Comparison of ENCODE assay signal across 11 cellular contexts in the genomic region with DNA sequence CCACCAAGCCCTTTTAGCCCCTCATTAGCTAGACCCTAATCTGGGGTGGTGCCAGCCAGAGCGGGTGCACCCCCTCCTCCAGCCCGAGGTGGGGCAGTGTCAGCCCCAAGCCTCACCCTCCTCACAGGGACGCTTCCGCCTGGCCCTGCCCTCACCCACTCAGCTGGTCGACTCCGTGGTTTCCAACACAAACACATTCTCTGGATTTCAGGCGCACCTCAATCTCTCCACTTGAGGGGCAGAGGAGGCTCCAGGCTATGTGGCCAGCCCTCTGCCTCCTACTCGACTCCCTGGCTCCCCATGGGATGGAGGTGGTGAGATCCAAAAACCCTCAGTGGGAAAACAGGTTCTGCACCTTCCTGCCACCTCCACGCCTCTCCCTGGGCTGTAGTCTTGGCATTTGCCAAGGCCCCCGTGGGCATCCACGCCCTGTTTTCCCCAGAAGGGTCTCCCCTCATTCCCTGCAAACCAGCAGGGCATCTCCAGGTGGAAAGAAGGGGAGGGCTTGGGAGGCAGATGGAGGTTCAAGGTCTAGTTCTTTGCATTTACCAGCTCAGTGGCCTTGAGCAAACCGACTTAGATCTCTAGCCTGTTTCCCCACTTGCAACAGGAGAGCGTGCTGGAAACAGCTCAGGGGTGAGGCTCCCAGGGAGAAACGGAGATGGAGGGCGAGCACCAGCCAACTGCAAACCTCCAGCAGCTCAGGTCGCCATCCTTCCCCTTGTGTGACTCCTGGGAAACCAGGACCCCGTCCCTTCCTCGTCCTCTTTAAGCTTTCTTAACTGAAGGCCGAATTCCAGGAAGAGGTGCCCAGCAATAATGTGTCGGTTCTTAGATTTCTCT. TPM values are rescaled to one million over a fixed set of nuclear protein-coding genes. Genes with fewer than 3 reads are reported as not detected.
DNase-seq lines count a peak whose midpoint lies in the region; ATAC-seq and TF ChIP-seq lines count a peak whose summit lies in the region.
"Had no signal": no experiment of that assay in that cellular context is flagged by ENCODE, and none has a peak within 500 bp of the region (broad histone marks: within the 10 kb centered on the region; RNA-seq: fewer than 3 reads in every experiment).

No MANE protein-coding gene starts in this region.

- H3F3A ChIP-seq in PC-3 (ENCODE audit: low read length, unreplicated experiment) = no peaks in the 10 kb centered on the region

- H3K4me1 ChIP-seq in BLaER1 treated with 17β-estradiol and CSF1 and Interleukin-3, amounts not matched to agents 10 nM and 100 nM = peaks cover 45 to 78% (median 66%) of the 10 kb centered on the region in 10 experiments
- H3K4me1 ChIP-seq in PC-3 (ENCODE audit: insufficient read depth, low read length) (peaks cover 37% of the 10 kb centered on the region), foreskin keratinocyte (peaks cover 7% of the 10 kb centered on the region), trophoblast cell (ENCODE audit: control insufficient read depth in 1 of 2, insufficient read depth in 2 of 2, low read length in 2 of 2) (peaks cover 25 to 39% of the 10 kb centered on the region in 2 experiments)

- WGBS in trophoblast cell (ENCODE audit: extremely low coverage, insufficient coverage, insufficient read length) = no CpG with 5 or more reads among the region's 20 CpGs

- H4K8ac ChIP-seq in trophoblast cell (ENCODE audit: low read depth, low read length) = no peak overlapping the region

- no peaks in the 10 kb centered on the region for H3K9me2 ChIP-seq in PC-3 (replicated peaks; ENCODE audit: low read length)

- POLR2A ChIA-PET in PC-3 (lab: Charles Lee; ENCODE audit: unreplicated experiment) = interaction anchor here (0.6 kb wide), 1 partner anchor 58 kb away, joined by 4 read pairs; no protein-coding TSS in a partner anchor

- TF ChIP-seq CTCF in PC-3 (conservative IDR thresholded peaks at IDR 0.05; ENCODE audit: low read depth, low read length) = peak; percentile 28; the same call in 1 of the 2 replicates
- TF ChIP-seq CTCF in foreskin keratinocyte (conservative IDR thresholded peaks at IDR 0.05) = peak; percentile 41

- DNase-seq in PC-3 = peak; percentile 55
- DNase-seq in foreskin keratinocyte = peak in 1 of 2 donors; percentile 25
- no peak for DNase-seq in trophoblast cell
- DNase-seq in NCI-H2196 (lab: John Stamatoyannopoulos, UW; ENCODE audit: unreplicated experiment) = no peak
- no peak for DNase-seq in T1000 (lab: John Stamatoyannopoulos, UW)
- no peak for DNase-seq in stimulated activated naive CD8-positive, alpha-beta T cell treated with anti-CD3 and anti-CD28 coated beads, Interleukin-15, Interleukin-2, amounts not matched to agents 100 U/mL and 50 U/mL, for 24 hours
- DNase-seq in NAMALWA (ENCODE audit: low spot score) = no peak
- DNase-seq: CD4-positive, CD25-positive, alpha-beta regulatory T cell; NCI-H1417; T-cell had no signal

- peak overlapping the region in 2 of 11 experiments; percentile 18 to 40; a peak in 3 of 22 replicates for H3K9ac ChIP-seq in BLaER1 treated with 17β-estradiol and CSF1 and Interleukin-3, amounts not matched to agents 10 nM and 100 nM
- H3K9ac ChIP-seq in PC-3 (ENCODE audit: low read length) (peak overlapping the region; percentile 99), trophoblast cell (ENCODE audit: low read length) (no peak overlapping the region)

- ATAC-seq in PC-3 (peak; percentile 37), foreskin keratinocyte (peak; percentile 34)
- ATAC-seq in stimulated activated naive CD8-positive, alpha-beta T cell treated with anti-CD3 and anti-CD28 coated beads, Interleukin-15, Interleukin-2, amounts not matched to agents 100 U/mL and 50 U/mL, for 24 hours = no peak
- ATAC-seq: T-cell had no signal

- H4K12ac ChIP-seq in trophoblast cell (ENCODE audit: low read depth, low read length) = no peak overlapping the region

- peaks cover 0 to 7% (median 0%) of the 10 kb centered on the region in 11 experiments; a peak in 3 of 22 replicates for H3K9me3 ChIP-seq in BLaER1 treated with 17β-estradiol and CSF1 and Interleukin-3, amounts not matched to agents 10 nM and 100 nM (replicated peaks in 1 of 11)
- no peaks in the 10 kb centered on the region for H3K9me3 ChIP-seq in PC-3 (ENCODE audit: low read length)
- no peaks in the 10 kb centered on the region for H3K9me3 ChIP-seq in trophoblast cell (ENCODE audit: insufficient read depth, low read depth, low read length)

- H4K20me1 ChIP-seq in BLaER1 treated with 17β-estradiol and CSF1 and Interleukin-3, amounts not matched to agents 10 nM and 100 nM = peaks cover 0 to 12% (median 0%) of the 10 kb centered on the region in 11 experiments; a peak in 2 of 22 replicates
- H4K20me1 ChIP-seq in PC-3 (ENCODE audit: low read length) = peaks cover 12% of the 10 kb centered on the region; the same call in 1 of the 2 replicates

- H2AK5ac ChIP-seq in trophoblast cell (ENCODE audit: low read length) = no peak overlapping the region

- H3K14ac ChIP-seq in trophoblast cell (ENCODE audit: low read length) = no peak overlapping the region

- H2BK120ac ChIP-seq in trophoblast cell (ENCODE audit: insufficient read depth, low read length, poor library complexity) = no peak overlapping the region

- no peak overlapping the region for H3K4ac ChIP-seq in trophoblast cell (ENCODE audit: low read depth, low read length)

- H2BK12ac ChIP-seq in trophoblast cell (ENCODE audit: low read length) = no peak overlapping the region

- intact Hi-C loops in PC-3 (cut with micrococcal nuclease) = loop anchor here (5.0 kb wide), 2 partner anchors 66 to 89 kb away; no protein-coding TSS in a partner anchor

- peaks cover 12% of the 10 kb centered on the region for H3K79me1 ChIP-seq in trophoblast cell (ENCODE audit: low read length)

- H3K27ac ChIP-seq in BLaER1 treated with 17β-estradiol and CSF1 and Interleukin-3, amounts not matched to agents 10 nM and 100 nM = no peak overlapping the region; a peak in 1 of 22 replicates
- H3K27ac ChIP-seq in PC-3 (ENCODE audit: low read length) = peak overlapping the region; percentile 84
- H3K27ac ChIP-seq in foreskin keratinocyte = no peak overlapping the region
- no peak overlapping the region for H3K27ac ChIP-seq in trophoblast cell (ENCODE audit: low read depth, low read length)

- H3K18ac ChIP-seq in trophoblast cell (ENCODE audit: low read length) = no peak overlapping the region

- CTCF ChIA-PET in PC-3 (lab: Charles Lee) = no interaction called here

- H3K4me3 ChIP-seq in BLaER1 treated with 17β-estradiol and CSF1 and Interleukin-3, amounts not matched to agents 10 nM and 100 nM = peak overlapping the region in 5 of 10 experiments; percentile 75 to 80 (median 76); a peak in 9 of 20 replicates
- H3K4me3 ChIP-seq in PC-3 (ENCODE audit: low read length) (peak overlapping the region; percentile 89), trophoblast cell (ENCODE audit: low read depth, low read length) (no peak overlapping the region)

- H3K27me3 ChIP-seq in BLaER1 treated with 17β-estradiol and CSF1 and Interleukin-3, amounts not matched to agents 10 nM and 100 nM = peaks cover 21 to 52% (median 44%) of the 10 kb centered on the region in 11 experiments
- H3K27me3 ChIP-seq in PC-3 (ENCODE audit: low read length) (no peaks in the 10 kb centered on the region), foreskin keratinocyte (no peaks in the 10 kb centered on the region), trophoblast cell (ENCODE audit: insufficient read depth, low read length) (no peaks in the 10 kb centered on the region)

- H2BK5ac ChIP-seq in trophoblast cell (ENCODE audit: low read depth, low read length, poor library complexity) = no peak overlapping the region

- H2AFZ ChIP-seq in PC-3 (ENCODE audit: low read length) (no peak overlapping the region), trophoblast cell (ENCODE audit: insufficient read depth, low read length, poor library complexity) (no peak overlapping the region)

- H3K23ac ChIP-seq in trophoblast cell (ENCODE audit: low read length) = no peak overlapping the region

- H4K91ac ChIP-seq in trophoblast cell (ENCODE audit: low read depth, low read length) = peak overlapping the region; percentile 3

- BruUV-seq in PC-3 (replicated peaks; lab: Mats Ljungman, UMichigan) = no TSS peak

- no peaks in the 10 kb centered on the region for H3K36me3 ChIP-seq in BLaER1 treated with 17β-estradiol and CSF1 and Interleukin-3, amounts not matched to agents 10 nM and 100 nM
- H3K36me3 ChIP-seq in PC-3 (ENCODE audit: low read depth, low read length) (no peaks in the 10 kb centered on the region), trophoblast cell (ENCODE audit: control insufficient read depth in 1 of 2, insufficient read depth in 2 of 2, low read length in 2 of 2) (no peaks in the 10 kb centered on the region)

- H3K79me2 ChIP-seq in PC-3 (ENCODE audit: low read length) (peaks cover 66% of the 10 kb centered on the region), trophoblast cell (ENCODE audit: control insufficient read depth, insufficient read depth, low read length, poor library complexity) (peaks cover 10% of the 10 kb centered on the region)

- H3K4me2 ChIP-seq in BLaER1 treated with 17β-estradiol and CSF1 and Interleukin-3, amounts not matched to agents 10 nM and 100 nM = peak overlapping the region in 10 of 11 experiments; percentile 91 to 99 (median 97); a peak in 18 of 22 replicates
- H3K4me2 ChIP-seq in PC-3 (ENCODE audit: low read length) (peak overlapping the region; percentile 93), trophoblast cell (ENCODE audit: low read length) (peak overlapping the region; percentile 9)

RNA-seq across cellular contexts. Expression of a gene that starts 1.7 kb away (rescaled TPM):
- total RNA-seq in PC-3 (2014; rRNA removed) (33.9 and 38.7 TPM in 2 replicates), foreskin keratinocyte (30.8 and 31.7 TPM in 2 replicates)
- 31.7 and 44.1 TPM in 2 replicates for polyA plus RNA-seq in foreskin keratinocyte
- polyA plus RNA-seq in trophoblast cell (2013) = 34.8 and 40.1 TPM in 2 replicates
- total RNA-seq: CD4-positive, CD25-positive, alpha-beta regulatory T cell had no signal
- polyA plus RNA-seq: CD4-positive, CD25-positive, alpha-beta regulatory T cell had no signal

Comparison
In these comparisons a context has a peak if more than half of its experiments do, and no peak if none do; other contexts are left out.
1. H3K4me2 ChIP-seq: peak in every context shown above with its lines; median percentile 97 in BLaER1 treated with 17β-estradiol and CSF1 and Interleukin-3, amounts not matched to agents 10 nM and 100 nM; 93 in PC-3; 9 in trophoblast cell.